In the genomic region with DNA sequence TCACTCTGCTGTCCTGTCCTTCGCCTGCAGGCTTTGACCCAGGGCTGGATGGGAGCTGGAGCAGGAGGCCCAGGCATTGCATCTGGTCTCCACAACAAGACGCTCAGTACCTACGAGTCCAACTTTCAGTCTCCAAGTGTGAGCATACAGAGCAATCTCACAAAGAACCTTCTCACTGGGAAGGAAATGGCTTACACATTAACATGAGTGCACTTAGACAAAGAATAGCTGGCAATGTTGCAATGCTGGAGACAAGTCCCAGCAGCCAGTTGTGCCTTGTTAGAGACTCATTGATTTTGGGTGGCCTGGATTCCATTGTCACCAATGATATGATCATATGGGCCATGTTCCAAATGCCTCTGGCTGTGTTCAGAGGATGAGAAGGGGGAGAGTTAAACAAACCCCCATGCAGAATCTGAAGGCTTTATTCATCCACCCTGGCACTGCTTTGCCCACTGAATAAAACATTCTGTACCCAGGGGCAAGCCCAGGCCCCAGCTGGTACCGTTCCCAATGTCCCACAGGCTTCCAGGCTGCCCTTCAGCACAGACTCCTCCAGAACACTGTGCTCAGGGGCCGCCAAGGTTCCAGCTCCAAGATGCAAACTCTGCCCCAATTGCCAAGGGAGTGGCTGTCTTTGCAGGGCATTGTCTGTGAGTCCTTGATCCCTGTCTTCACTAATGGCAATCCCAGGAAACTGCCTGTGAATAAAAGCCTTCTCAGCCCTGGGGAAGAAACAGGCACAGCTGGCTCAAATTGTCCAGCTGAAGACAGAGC, we compare ENCODE assay signal across 14 cellular contexts.
DNase-seq lines count a peak whose midpoint lies in the region; ATAC-seq and TF ChIP-seq lines count a peak whose summit lies in the region.
"Had no signal": no experiment of that assay in that cellular context is flagged by ENCODE, and none has a peak within 500 bp of the region (broad histone marks: within the 10 kb centered on the region; RNA-seq: fewer than 3 reads in every experiment).

No MANE protein-coding gene starts in this region.

- POLR2A ChIA-PET in activated CD8-positive, alpha-beta T cell treated with anti-CD3 and anti-CD28 coated beads for 36 hours (lab: Charles Lee), result interaction anchor here (1.0 kb wide), 2 partner anchors 27 to 52 kb away, joined by 3 to 5 read pairs; no protein-coding TSS in a partner anchor
- POLR2A ChIA-PET in activated CD8-positive, alpha-beta T cell treated with anti-CD3 and anti-CD28 coated beads, Interleukin-2, amount 10 ng/mL, durations not matched to agents 7 days and 5 days (lab: Charles Lee), result interaction anchor here (0.6 kb wide), 1 partner anchor 998 kb away, joined by 3 read pairs; no protein-coding TSS in a partner anchor

- ATAC-seq in activated CD8-positive, alpha-beta T cell treated with anti-CD3 and anti-CD28 coated beads for 36 hours, result no peak
- no peak for ATAC-seq in activated CD8-positive, alpha-beta T cell treated with anti-CD3 and anti-CD28 coated beads, Interleukin-2, amount 10 ng/mL, durations not matched to agents 7 days and 5 days

- TF ChIP-seq CTCF in activated CD8-positive, alpha-beta T cell treated with anti-CD3 and anti-CD28 coated beads for 36 hours (IDR thresholded peaks at IDR 0.05), result no peak

- H3K9me3 Mint-ChIP-seq in activated CD8-positive, alpha-beta T cell treated with anti-CD3 and anti-CD28 coated beads for 36 hours, result peaks cover 4% of the 10 kb centered on the region
- peaks cover 6% of the 10 kb centered on the region for H3K9me3 Mint-ChIP-seq in activated CD8-positive, alpha-beta T cell treated with anti-CD3 and anti-CD28 coated beads, Interleukin-2, amount 10 ng/mL, durations not matched to agents 7 days and 5 days (ENCODE audit: insufficient read depth)

- H3K27ac Mint-ChIP-seq in activated CD8-positive, alpha-beta T cell treated with anti-CD3 and anti-CD28 coated beads for 36 hours, result peak overlapping the region; percentile 20
- H3K27ac Mint-ChIP-seq in activated CD8-positive, alpha-beta T cell treated with anti-CD3 and anti-CD28 coated beads, Interleukin-2, amount 10 ng/mL, durations not matched to agents 7 days and 5 days, result no peak overlapping the region
- H3K27ac Mint-ChIP-seq: activated naive CD8-positive, alpha-beta T cell treated with anti-CD3 and anti-CD28 coated beads, Interleukin-2, amount 10 ng/mL, durations not matched to agents 7 days and 5 days had no signal

- peak overlapping the region; percentile 95 for H3K27ac ChIP-seq in temporal lobe (ENCODE audit: low read depth, low read length)
- H3K27ac ChIP-seq: thoracic aorta had no signal

- no peak overlapping the region for H3K4me3 Mint-ChIP-seq in activated CD8-positive, alpha-beta T cell treated with anti-CD3 and anti-CD28 coated beads for 36 hours
- H3K4me3 Mint-ChIP-seq in activated CD8-positive, alpha-beta T cell treated with anti-CD3 and anti-CD28 coated beads, Interleukin-2, amount 10 ng/mL, durations not matched to agents 7 days and 5 days, result no peak overlapping the region
- H3K4me3 Mint-ChIP-seq: activated naive CD8-positive, alpha-beta T cell treated with anti-CD3 and anti-CD28 coated beads, Interleukin-2, amount 10 ng/mL, durations not matched to agents 7 days and 5 days; IgD-negative memory B cell had no signal

- no peak for DNase-seq in activated CD8-positive, alpha-beta T cell treated with anti-CD3 and anti-CD28 coated beads for 36 hours
- DNase-seq in activated CD8-positive, alpha-beta T cell treated with anti-CD3 and anti-CD28 coated beads, Interleukin-2, amount 10 ng/mL, durations not matched to agents 7 days and 5 days, result no peak
- DNase-seq in epidermal melanocyte (ENCODE audit: insufficient read length, low spot score), result peak; percentile 60
- peak; percentile 98 for DNase-seq in medulla oblongata (ENCODE audit: extremely low spot score)
- DNase-seq in DMS153 treated with DMSO at 0.1 percent for 48 hours (lab: John Stamatoyannopoulos, UW; ENCODE audit: unreplicated experiment), result no peak
- DNase-seq in KG1 (lab: John Stamatoyannopoulos, UW), result no peak
- DNase-seq in mesenteric fat pad (ENCODE audit: low spot score), result no peak
- DNase-seq: activated naive CD8-positive, alpha-beta T cell treated with anti-CD3 and anti-CD28 coated beads, Interleukin-2, amount 10 ng/mL, durations not matched to agents 7 days and 5 days; DMS153; HCEC 1CT; NCI-H187 had no signal

- CTCF ChIA-PET in activated CD8-positive, alpha-beta T cell treated with anti-CD3 and anti-CD28 coated beads for 36 hours (lab: Charles Lee), result no interaction called here
- CTCF ChIA-PET in activated CD8-positive, alpha-beta T cell treated with anti-CD3 and anti-CD28 coated beads, Interleukin-2, amount 10 ng/mL, durations not matched to agents 7 days and 5 days (lab: Charles Lee), result interaction anchor here (1.1 kb wide), 1 partner anchor 390 kb away, joined by 3 read pairs; no protein-coding TSS in a partner anchor

- H3K36me3 Mint-ChIP-seq in activated CD8-positive, alpha-beta T cell treated with anti-CD3 and anti-CD28 coated beads for 36 hours (ENCODE audit: low read depth), result no peaks in the 10 kb centered on the region
- H3K36me3 Mint-ChIP-seq in activated CD8-positive, alpha-beta T cell treated with anti-CD3 and anti-CD28 coated beads, Interleukin-2, amount 10 ng/mL, durations not matched to agents 7 days and 5 days (ENCODE audit: low read depth), result peaks cover 4% of the 10 kb centered on the region
- H3K36me3 Mint-ChIP-seq: IgD-negative memory B cell had no signal

- peaks cover 15% of the 10 kb centered on the region for H3K4me1 Mint-ChIP-seq in activated CD8-positive, alpha-beta T cell treated with anti-CD3 and anti-CD28 coated beads for 36 hours (ENCODE audit: low read depth)
- peaks cover 21% of the 10 kb centered on the region for H3K4me1 Mint-ChIP-seq in activated CD8-positive, alpha-beta T cell treated with anti-CD3 and anti-CD28 coated beads, Interleukin-2, amount 10 ng/mL, durations not matched to agents 7 days and 5 days (ENCODE audit: low read depth)
- H3K4me1 Mint-ChIP-seq: IgD-negative memory B cell had no signal

- peaks cover 20% of the 10 kb centered on the region for H3K27me3 Mint-ChIP-seq in activated CD8-positive, alpha-beta T cell treated with anti-CD3 and anti-CD28 coated beads for 36 hours
- H3K27me3 Mint-ChIP-seq in activated CD8-positive, alpha-beta T cell treated with anti-CD3 and anti-CD28 coated beads, Interleukin-2, amount 10 ng/mL, durations not matched to agents 7 days and 5 days (ENCODE audit: low read depth), result peaks cover 30% of the 10 kb centered on the region

- intact Hi-C loops in activated CD8-positive, alpha-beta T cell treated with anti-CD3 and anti-CD28 coated beads for 36 hours (cut with micrococcal nuclease), result no loop called here

Comparison
In these comparisons a context has a peak if more than half of its experiments do, and no peak if none do; other contexts are left out.
1. DNase-seq: peak in epidermal melanocyte (single experiment) and medulla oblongata (single experiment); none in activated CD8-positive, alpha-beta T cell treated with anti-CD3 and anti-CD28 coated beads for 36 hours (single experiment), activated CD8-positive, alpha-beta T cell treated with anti-CD3 and anti-CD28 coated beads, Interleukin-2, amount 10 ng/mL, durations not matched to agents 7 days and 5 days (single experiment), DMS153 treated with DMSO at 0.1 percent for 48 hours (single experiment), KG1 (single experiment) and mesenteric fat pad (single experiment).